In genomic region chr6:31158863-31159855, GRCh38 we compare ENCODE assay signal across 1 cellular context.
A peak's percentile ranks its signal among the peaks of the same experiment; 100 is the strongest.
TF ChIP-seq lines count a peak whose summit lies in the region.

No MANE protein-coding gene starts in this region.

TF ChIP-seq in HepG2, 621 proteins besides CTCF, POLR2A, EP300 and RAD21 (continued from another document):
- no peak for TF ChIP-seq UBTF (CRISPR knock-in tag; IDR thresholded peaks at IDR 0.05)
- no peak for TF ChIP-seq SETDB1 (CRISPR knock-in tag; IDR thresholded peaks at IDR 0.05; ENCODE audit: borderline replicate concordance)
- no peak for TF ChIP-seq ZNF614 (CRISPR knock-in tag; IDR thresholded peaks at IDR 0.05; ENCODE audit: borderline replicate concordance)
- no peak for TF ChIP-seq ZNF501 (CRISPR knock-in tag; IDR thresholded peaks at IDR 0.05)
- peak; percentile 65 for TF ChIP-seq SRSF1 (optimal IDR thresholded peaks at IDR 0.05; ENCODE audit: low read depth, low read length)
- TF ChIP-seq ZFP90 (CRISPR knock-in tag; IDR thresholded peaks at IDR 0.05; ENCODE audit: borderline replicate concordance): no peak
- peak; percentile 56 for TF ChIP-seq ZNF280B (CRISPR knock-in tag; IDR thresholded peaks at IDR 0.05; ENCODE audit: borderline replicate concordance)
- TF ChIP-seq PPARG (CRISPR knock-in tag; conservative IDR thresholded peaks at IDR 0.05): 0 out of 2 replicates have a peak, but pooled peaks have one; percentile 10
- no peak for TF ChIP-seq KDM1A (CRISPR knock-in tag; IDR thresholded peaks at IDR 0.05)
- no peak for TF ChIP-seq ZNF589 (CRISPR knock-in tag; conservative IDR thresholded peaks at IDR 0.05)
- no peak for TF ChIP-seq ETS1 (CRISPR knock-in tag; IDR thresholded peaks at IDR 0.05)
- TF ChIP-seq SNRNP70 (IDR thresholded peaks at IDR 0.05; ENCODE audit: low read depth, low read length): no peak
- TF ChIP-seq MYNN (CRISPR knock-in tag; IDR thresholded peaks at IDR 0.05; ENCODE audit: low read depth): no peak
- no peak for TF ChIP-seq JDP2 (CRISPR knock-in tag; IDR thresholded peaks at IDR 0.05; ENCODE audit: borderline replicate concordance)
- TF ChIP-seq ELF1 (CRISPR knock-in tag; IDR thresholded peaks at IDR 0.05): no peak; the same call in 1 of the 2 replicates
- TF ChIP-seq KLF16 (CRISPR knock-in tag; IDR thresholded peaks at IDR 0.05): 0 out of 4 replicates have a peak, but pooled peaks of 1 of the 2 experiments have one; percentile 22
- no peak for TF ChIP-seq ZBTB20 (CRISPR knock-in tag; IDR thresholded peaks at IDR 0.05; ENCODE audit: borderline replicate concordance, low read depth)
- TF ChIP-seq TGIF2 (CRISPR knock-in tag; IDR thresholded peaks at IDR 0.05): no peak
- no peak for TF ChIP-seq SKI (IDR thresholded peaks at IDR 0.05; ENCODE audit: partially characterized antibody)
- 0 out of 2 replicates have a peak, but pooled peaks have one; percentile 55 for TF ChIP-seq ZNF557 (CRISPR knock-in tag; IDR thresholded peaks at IDR 0.05)
- TF ChIP-seq PHF20 (CRISPR knock-in tag; IDR thresholded peaks at IDR 0.05): peak; percentile 6
- no peak for TF ChIP-seq SYNCRIP (IDR thresholded peaks at IDR 0.05; ENCODE audit: insufficient read depth, low read depth, low read length)
- no peak for TF ChIP-seq ZNF10 (CRISPR knock-in tag; IDR thresholded peaks at IDR 0.05; ENCODE audit: borderline replicate concordance, low read depth)
- no peak for TF ChIP-seq HMGA1 (CRISPR knock-in tag; conservative IDR thresholded peaks at IDR 0.05)
- TF ChIP-seq NFKBIZ (CRISPR knock-in tag; IDR thresholded peaks at IDR 0.05): no peak
- no peak for TF ChIP-seq NR2F1 (CRISPR knock-in tag; IDR thresholded peaks at IDR 0.05)
- peak; percentile 70; the same call in 1 of the 2 replicates for TF ChIP-seq NFKB2 (CRISPR knock-in tag; IDR thresholded peaks at IDR 0.05; ENCODE audit: borderline replicate concordance)
- no peak for TF ChIP-seq NCOA2 (CRISPR knock-in tag; IDR thresholded peaks at IDR 0.05)
- no peak for TF ChIP-seq CEBPZ (IDR thresholded peaks at IDR 0.05; ENCODE audit: low read length)
- TF ChIP-seq JUND (CRISPR knock-in tag; IDR thresholded peaks at IDR 0.05): no peak
- no peak for TF ChIP-seq ZBTB46 (CRISPR knock-in tag; IDR thresholded peaks at IDR 0.05; ENCODE audit: borderline replicate concordance)
- TF ChIP-seq RARG (CRISPR knock-in tag; IDR thresholded peaks at IDR 0.05; ENCODE audit: low read depth): no peak
- TF ChIP-seq ZNF253 (CRISPR knock-in tag; IDR thresholded peaks at IDR 0.05; ENCODE audit: borderline replicate concordance): no peak
- TF ChIP-seq ZNF800 (CRISPR knock-in tag; IDR thresholded peaks at IDR 0.05): no peak
- TF ChIP-seq KLF6 (CRISPR knock-in tag; IDR thresholded peaks at IDR 0.05): no peak
- TF ChIP-seq MYPOP (CRISPR knock-in tag; IDR thresholded peaks at IDR 0.05): no peak
- peak; percentile 48; the same call in 1 of the 2 replicates for TF ChIP-seq KLF12 (CRISPR knock-in tag; IDR thresholded peaks at IDR 0.05; ENCODE audit: borderline replicate concordance)
- no peak for TF ChIP-seq E2F5 (CRISPR knock-in tag; conservative IDR thresholded peaks at IDR 0.05)
